In genomic region chr6:27616313-27617045, GRCh38 we compare ENCODE assay signal across 12 cellular contexts.
DNase-seq lines count a peak whose midpoint lies in the region; ATAC-seq and TF ChIP-seq lines count a peak whose summit lies in the region.
"Had no signal": no experiment of that assay in that cellular context is flagged by ENCODE, and none has a peak within 500 bp of the region (broad histone marks: within the 10 kb centered on the region; RNA-seq: fewer than 3 reads in every experiment).

No MANE protein-coding gene starts in this region.

- no peaks in the 10 kb centered on the region for H3K9me3 Mint-ChIP-seq in neural crest cell

- H3K4me3 Mint-ChIP-seq in neural crest cell = peak overlapping the region; percentile 91

- no peak for DNase-seq in MG63
- DNase-seq in choroid plexus epithelial cell (ENCODE audit: low read depth) = no peak
- no peak for DNase-seq in neural crest cell (ENCODE audit: low read depth, low spot score)
- DNase-seq in NCI-H2171 (lab: John Stamatoyannopoulos, UW) = no peak
- no peak for DNase-seq in Kasumi-1 (lab: John Stamatoyannopoulos, UW)
- DNase-seq: NK-92 treated with Interleukin-12 subunit alpha and Interleukin-12 subunit beta, amount 100 ng/mL, for 24 hours; stimulated activated CD4-positive, alpha-beta T cell treated with anti-CD3 and anti-CD28 coated beads, Interleukin-4, amount 100 ng/mL, for 24 hours; transverse colon had no signal

- H3K27ac Mint-ChIP-seq in neural crest cell (ENCODE audit: unreplicated experiment) = no peak overlapping the region

- ATAC-seq in GM21717 (IDR thresholded peaks at IDR 0.05; ENCODE audit: unreplicated experiment) (no peak), GM18511 (IDR thresholded peaks at IDR 0.05; ENCODE audit: unreplicated experiment) (no peak)
- ATAC-seq: gastroesophageal sphincter had no signal

- H3K36me3 ChIP-seq in MG63 = no peaks in the 10 kb centered on the region
- H3K36me3 ChIP-seq: gastroesophageal sphincter, transverse colon had no signal

- H3K4me3 ChIP-seq in GM08714 (ENCODE audit: low read length) (peak overlapping the region; percentile 98), MG63 (peak overlapping the region; percentile 57), choroid plexus epithelial cell (ENCODE audit: low read depth, low read length) (peak overlapping the region; percentile 61)

- peaks cover 18% of the 10 kb centered on the region for H3K4me1 Mint-ChIP-seq in neural crest cell

- H3K36me3 Mint-ChIP-seq in neural crest cell (ENCODE audit: low read depth) = no peaks in the 10 kb centered on the region

- TF ChIP-seq CTCF in choroid plexus epithelial cell (conservative IDR thresholded peaks at IDR 0.05; ENCODE audit: low read depth, low read length) = no peak
- no peak for TF ChIP-seq CTCF in neural crest cell (conservative IDR thresholded peaks at IDR 0.05)

- H3K27me3 ChIP-seq in MG63 = peaks cover 8% of the 10 kb centered on the region; the same call in 1 of the 2 replicates

- H3K9me3 ChIP-seq in MG63 = no peaks in the 10 kb centered on the region
- H3K9me3 ChIP-seq: gastroesophageal sphincter, transverse colon had no signal

- peaks cover 65% of the 10 kb centered on the region for H3K27me3 Mint-ChIP-seq in neural crest cell (ENCODE audit: low read depth)
